ENCODE assay signal across 27 cellular contexts in genomic region chrX:97132654-97133415, GRCh38.
DNase-seq lines count a peak whose midpoint lies in the region; ATAC-seq, FAIRE-seq and TF ChIP-seq lines count a peak whose summit lies in the region.
"Had no signal": no experiment of that assay in that cellular context is flagged by ENCODE, and none has a peak within 500 bp of the region (broad histone marks: within the 10 kb centered on the region; RNA-seq: fewer than 3 reads in every experiment).

No MANE protein-coding gene starts in this region.

- H3K4me1 ChIP-seq in A549 (no peaks in the 10 kb centered on the region), left lung (no peaks in the 10 kb centered on the region)
- H3K4me1 ChIP-seq: BE2C, body of pancreas, Caco-2, psoas muscle had no signal

- intact Hi-C loops in Right ventricle myocardium inferior (cut with DNase I) (no loop called here), left lung (cut with DNase I) (no loop called here)

- H3K36me3 ChIP-seq in left lung, result no peaks in the 10 kb centered on the region
- H3K36me3 ChIP-seq: BE2C had no signal

- no peak overlapping the region for H3K4me2 ChIP-seq in A549
- H3K4me2 ChIP-seq: PC-9 had no signal

- CTCF ChIA-PET in A549 (lab: Yijun Ruan, JAX), result no interaction called here

- TF ChIP-seq RAD21 in A549 (conservative IDR thresholded peaks at IDR 0.05 in 1 of 2, IDR thresholded peaks at IDR 0.05 in 1 of 2), result no peak

- no peaks in the 10 kb centered on the region for H3K27me3 ChIP-seq in left lung
- H3K27me3 ChIP-seq: BE2C, body of pancreas had no signal

- FAIRE-seq in A549 (lab: Jason Lieb, UNC), result peak; percentile 85
- FAIRE-seq: small intestine had no signal

- H3K9me3 ChIP-seq in A549, result no peaks in the 10 kb centered on the region
- no peaks in the 10 kb centered on the region for H3K9me3 ChIP-seq in left lung
- H3K9me3 ChIP-seq: BE2C, body of pancreas, Caco-2, psoas muscle had no signal

- POLR2A ChIA-PET in A549 (lab: Yijun Ruan, JAX), result no interaction called here

- DNase-seq in A549 (ENCODE audit: low read depth in 1 of 2, low spot score in 1 of 2) (no peak), fibroblast of pulmonary artery (ENCODE audit: low read depth) (peak; percentile 17), Right ventricle myocardium inferior (ENCODE audit: missing footprints) (no peak), NCI-H1048 (lab: John Stamatoyannopoulos, UW) (no peak), left lung (no peak)
- DNase-seq: activated CD4-positive, alpha-beta T cell treated with anti-CD3 and anti-CD28 coated beads, Interleukin-2, amount 50 U/mL, for 1 hour; activated CD8-positive, alpha-beta memory T cell treated with anti-CD3 and anti-CD28 coated beads, Interleukin-2, amount 50 U/mL, for 4 hours; activated naive CD8-positive, alpha-beta T cell treated with anti-CD3 and anti-CD28 coated beads, Interleukin-2, amount 10 ng/mL, durations not matched to agents 7 days and 5 days; BE2C; body of pancreas; Caco-2; EL; HCEC 1CT; head of caudate nucleus; KG1; NCI-H187; NCI-H226; NCI-H82; PC-9; psoas muscle; small intestine; stimulated activated CD4-positive, alpha-beta T cell treated with anti-CD3 and anti-CD28 coated beads, Interleukin-4, amount 100 ng/mL, for 24 hours had no signal

- no peak for ATAC-seq in A549
- ATAC-seq in GM19351 (IDR thresholded peaks at IDR 0.05; ENCODE audit: unreplicated experiment), result peak; percentile 68
- peak; percentile 62 for ATAC-seq in HG03354 (IDR thresholded peaks at IDR 0.05; ENCODE audit: poor library complexity, severe bottlenecking, unreplicated experiment)
- no peak for ATAC-seq in Right ventricle myocardium inferior
- no peak for ATAC-seq in GM18867 (IDR thresholded peaks at IDR 0.05; ENCODE audit: unreplicated experiment)
- ATAC-seq in left lung, result no peak
- ATAC-seq: body of pancreas, psoas muscle had no signal

- H3K4me3 ChIP-seq in A549 (no peak overlapping the region), fibroblast of pulmonary artery (replicated peaks; ENCODE audit: low read depth, low read length) (no peak overlapping the region), left lung (no peak overlapping the region)
- H3K4me3 ChIP-seq: body of pancreas, coronary artery, PC-9, psoas muscle had no signal

- TF ChIP-seq CTCF in A549 (IDR thresholded peaks at IDR 0.05), result no peak
- no peak for TF ChIP-seq CTCF in fibroblast of pulmonary artery (IDR thresholded peaks at IDR 0.05; ENCODE audit: low read length, missing control alignments)
- no peak for TF ChIP-seq CTCF in left lung (IDR thresholded peaks at IDR 0.05)

- H3K27ac ChIP-seq in A549, result no peak overlapping the region
- H3K27ac ChIP-seq in left lung, result no peak overlapping the region
- H3K27ac ChIP-seq: 22Rv1, body of pancreas, coronary artery, PC-9, psoas muscle had no signal

- WGBS in A549 (ENCODE audit: missing lambda C conversion rate), result 96% methylated on average over 6 of the region's 6 CpGs

- TF ChIP-seq POLR2A in A549 (IDR thresholded peaks at IDR 0.05; ENCODE audit: low read length), result no peak

- no peak for TF ChIP-seq EP300 in A549 (IDR thresholded peaks at IDR 0.05)

TF ChIP-seq in A549, 52 proteins besides CTCF, POLR2A, EP300 and RAD21:
- TF ChIP-seq FOXS1 (CRISPR knock-in tag; IDR thresholded peaks at IDR 0.05) (no peak), HEYL (CRISPR knock-in tag; IDR thresholded peaks at IDR 0.05) (no peak), NR3C1 (IDR thresholded peaks at IDR 0.05) (no peak), HES2 (IDR thresholded peaks at IDR 0.05) (no peak), KDM5A (IDR thresholded peaks at IDR 0.05) (no peak), MYC (IDR thresholded peaks at IDR 0.05; ENCODE audit: borderline replicate concordance, low read length) (no peak), RCOR1 (IDR thresholded peaks at IDR 0.05; ENCODE audit: low read depth, low read length) (no peak), ZC3H11A (IDR thresholded peaks at IDR 0.05) (no peak), HDAC2 (IDR thresholded peaks at IDR 0.05) (no peak), HMGXB4 (CRISPR knock-in tag; IDR thresholded peaks at IDR 0.05; ENCODE audit: borderline replicate concordance) (no peak), MAX (IDR thresholded peaks at IDR 0.05) (no peak), MAZ (IDR thresholded peaks at IDR 0.05; ENCODE audit: borderline replicate concordance, low read depth, low read length) (no peak), GATA3 (IDR thresholded peaks at IDR 0.05; ENCODE audit: borderline replicate concordance) (no peak), NFE2L2 (conservative IDR thresholded peaks at IDR 0.05; ENCODE audit: low read length) (no peak), FOSB (CRISPR knock-in tag; IDR thresholded peaks at IDR 0.05) (no peak), ATOH8 (CRISPR knock-in tag; IDR thresholded peaks at IDR 0.05; ENCODE audit: low read depth) (no peak), ZSCAN20 (CRISPR knock-in tag; IDR thresholded peaks at IDR 0.05) (no peak), BCL3 (IDR thresholded peaks at IDR 0.05) (no peak)

Comparison
In these comparisons a context has a peak if more than half of its experiments do, and no peak if none do; other contexts are left out.
1. ATAC-seq: peak in GM19351 (single experiment) and HG03354 (single experiment); none in A549 (0 of 2), Right ventricle myocardium inferior (single experiment), GM18867 (single experiment) and left lung (single experiment).